Comparison of ENCODE assay signal across 12 cellular contexts in the genomic region with DNA sequence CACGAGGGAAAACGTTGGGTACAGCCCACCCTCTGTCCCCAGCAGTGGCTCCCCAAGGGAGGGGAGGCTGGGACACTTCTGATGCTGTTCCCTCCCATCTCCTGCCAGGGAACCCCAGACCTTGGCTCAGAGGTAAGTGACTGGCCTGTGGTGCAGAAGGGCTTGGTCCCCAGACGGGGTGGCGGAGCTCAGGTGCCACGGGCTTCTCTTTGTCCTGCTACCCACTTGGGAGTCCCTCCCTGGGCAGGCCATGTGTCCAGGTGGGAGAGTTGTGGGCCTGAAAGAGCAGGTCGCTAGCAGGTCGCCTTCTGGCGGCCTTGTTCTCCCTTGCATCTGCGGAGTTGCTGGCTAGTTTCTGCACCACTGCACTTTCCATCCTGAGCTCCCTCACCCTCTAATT.
"Had no signal": no experiment of that assay in that cellular context is flagged by ENCODE, and none has a peak within 500 bp of the region (broad histone marks: within the 10 kb centered on the region; RNA-seq: fewer than 3 reads in every experiment).

No MANE protein-coding gene starts in this region.

- H3K27me3 Mint-ChIP-seq: activated naive CD8-positive, alpha-beta T cell treated with anti-CD3 and anti-CD28 coated beads, Interleukin-2, amount 10 ng/mL, durations not matched to agents 7 days and 5 days had no signal

- FAIRE-seq: colon, kidney, small intestine had no signal

- DNase-seq: activated effector memory CD4-positive, alpha-beta T cell treated with Interleukin-2 at 50 U/mL for 16 hours; activated naive CD8-positive, alpha-beta T cell treated with anti-CD3 and anti-CD28 coated beads, Interleukin-2, amount 10 ng/mL, durations not matched to agents 7 days and 5 days; aorta; kidney; small intestine had no signal

- ATAC-seq: gastroesophageal sphincter had no signal

- H3K4me3 Mint-ChIP-seq: activated naive CD8-positive, alpha-beta T cell treated with anti-CD3 and anti-CD28 coated beads, Interleukin-2, amount 10 ng/mL, durations not matched to agents 7 days and 5 days had no signal

- H3K27me3 ChIP-seq: gastroesophageal sphincter, neutrophil, right atrium auricular region, tibial nerve, vagina had no signal

- H3K9me3 ChIP-seq: gastroesophageal sphincter, neutrophil, right atrium auricular region, tibial nerve, vagina had no signal

- H3K27ac ChIP-seq: epithelial cell of prostate, gastroesophageal sphincter, neutrophil, right atrium auricular region, tibial nerve, vagina had no signal

- H3K9me3 Mint-ChIP-seq: activated naive CD8-positive, alpha-beta T cell treated with anti-CD3 and anti-CD28 coated beads, Interleukin-2, amount 10 ng/mL, durations not matched to agents 7 days and 5 days had no signal

- H3K27ac Mint-ChIP-seq: activated naive CD8-positive, alpha-beta T cell treated with anti-CD3 and anti-CD28 coated beads, Interleukin-2, amount 10 ng/mL, durations not matched to agents 7 days and 5 days had no signal

- H3K4me3 ChIP-seq: gastroesophageal sphincter, right atrium auricular region, tibial nerve, vagina had no signal
